8 cellular contexts compared by ENCODE assay signal in the genomic region with DNA sequence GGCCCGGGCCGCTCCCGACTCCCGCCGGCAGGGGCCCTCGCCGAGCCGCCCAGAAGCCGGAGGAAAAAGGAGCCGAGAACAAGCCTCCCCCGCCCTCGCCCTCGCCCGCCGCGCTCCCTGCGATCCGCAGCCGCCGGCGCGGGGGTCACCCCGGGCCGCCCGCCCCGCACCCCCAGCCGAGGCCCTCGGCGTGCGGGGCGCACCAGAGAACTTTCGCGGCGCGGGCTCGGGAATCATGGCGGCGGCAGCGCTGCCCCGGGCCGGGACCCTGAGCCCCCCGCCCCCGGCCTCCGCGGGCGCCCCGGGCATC. TPM values are rescaled to one million over a fixed set of nuclear protein-coding genes. Genes with fewer than 3 reads are reported as not detected.
DNase-seq lines count a peak whose midpoint lies in the region; ATAC-seq lines count a peak whose summit lies in the region.

No MANE protein-coding gene starts in this region.

- H3K4me3 Mint-ChIP-seq in naive B cell: peak overlapping the region in 1 of 8 donors; percentile 85
- H3K4me3 Mint-ChIP-seq in stimulated activated effector memory CD8-positive, alpha-beta T cell treated with anti-CD3 and anti-CD28 coated beads, Interleukin-12 subunit alpha, Interleukin-12 subunit beta, amount 100 ng/mL, for 72 hours: peak overlapping the region; percentile 75

- no peaks in the 10 kb centered on the region for H3K36me3 Mint-ChIP-seq in naive B cell
- no peaks in the 10 kb centered on the region for H3K36me3 Mint-ChIP-seq in stimulated activated effector memory CD8-positive, alpha-beta T cell treated with anti-CD3 and anti-CD28 coated beads, Interleukin-12 subunit alpha, Interleukin-12 subunit beta, amount 100 ng/mL, for 72 hours

- H3K27me3 Mint-ChIP-seq in naive B cell: no peaks in the 10 kb centered on the region

- in situ Hi-C loops in ACHN (cut with HindIII; ENCODE audit: low pct_ligation_motif_present, low pct_unique_long_range_greater_than_20kb, low sequenced_read_pairs): no loop called here

- ATAC-seq in GM18520 (IDR thresholded peaks at IDR 0.05; ENCODE audit: unreplicated experiment) (peak; percentile 26), HG03135 (IDR thresholded peaks at IDR 0.05; ENCODE audit: unreplicated experiment) (peak; percentile 65), esophagus mucosa (peak; percentile 56), naive B cell (ENCODE audit: low read depth in 2 of 2) (peak; percentile 70 to 75)
- ATAC-seq in stimulated activated effector memory CD8-positive, alpha-beta T cell treated with anti-CD3 and anti-CD28 coated beads, Interleukin-12 subunit alpha, Interleukin-12 subunit beta, amount 100 ng/mL, for 72 hours: peak; percentile 87

- DNase-seq in ACHN (peak; percentile 78), NOMO-1 treated with dmso at 0.1 percent for 144 hours (lab: John Stamatoyannopoulos, UW; ENCODE audit: unreplicated experiment) (peak; percentile 33), activated T-cell treated with anti-CD3 and anti-CD28 coated beads for 1 hour (ENCODE audit: low read depth) (peak; percentile 65), naive B cell (peak; percentile 69)
- DNase-seq in stimulated activated effector memory CD8-positive, alpha-beta T cell treated with anti-CD3 and anti-CD28 coated beads, Interleukin-12 subunit alpha, Interleukin-12 subunit beta, amount 100 ng/mL, for 72 hours (ENCODE audit: low spot score in 2 of 2): peak; percentile 71 to 83

- no peak overlapping the region for H3K27ac Mint-ChIP-seq in naive B cell
- no peak overlapping the region for H3K27ac Mint-ChIP-seq in stimulated activated effector memory CD8-positive, alpha-beta T cell treated with anti-CD3 and anti-CD28 coated beads, Interleukin-12 subunit alpha, Interleukin-12 subunit beta, amount 100 ng/mL, for 72 hours

- H3K4me1 Mint-ChIP-seq in naive B cell: peaks cover 25 to 38% (median 30%) of the 10 kb centered on the region in 3 donors
- H3K4me1 Mint-ChIP-seq in stimulated activated effector memory CD8-positive, alpha-beta T cell treated with anti-CD3 and anti-CD28 coated beads, Interleukin-12 subunit alpha, Interleukin-12 subunit beta, amount 100 ng/mL, for 72 hours: peaks cover 20% of the 10 kb centered on the region

- H3K9me3 Mint-ChIP-seq in naive B cell: no peaks in the 10 kb centered on the region
- no peaks in the 10 kb centered on the region for H3K9me3 Mint-ChIP-seq in stimulated activated effector memory CD8-positive, alpha-beta T cell treated with anti-CD3 and anti-CD28 coated beads, Interleukin-12 subunit alpha, Interleukin-12 subunit beta, amount 100 ng/mL, for 72 hours

RNA-seq across cellular contexts. Expression of a gene that starts 0.5 kb away (rescaled TPM):
- 109 TPM for total RNA-seq in esophagus mucosa
- polyA plus RNA-seq in naive B cell (ENCODE audit: low read depth in 6 of 6): 1 to 10 TPM; 2.0 to 6.3 (median 3.8) TPM

RNA-seq across cellular contexts. Expression of a gene that starts 37.9 kb away (rescaled TPM):
- 7.7 TPM for total RNA-seq in esophagus mucosa
- 10 to 100 TPM; 23.7 to 34.2 (median 30.3) TPM for polyA plus RNA-seq in naive B cell (ENCODE audit: low read depth in 6 of 6)

RNA-seq across cellular contexts. Expression of a gene that starts 38.2 kb away (rescaled TPM):
- total RNA-seq in esophagus mucosa: 13.0 TPM
- 10 to 100 TPM; 20.2 to 33.6 (median 28.6) TPM for polyA plus RNA-seq in naive B cell (ENCODE audit: low read depth in 6 of 6)

Comparison
In these comparisons a context has a peak if more than half of its experiments do, and no peak if none do; other contexts are left out.
1. Peak in every context shown above with its lines: DNase-seq and ATAC-seq.
2. ATAC-seq: peak in every context shown above with its lines; median percentile 87 in stimulated activated effector memory CD8-positive, alpha-beta T cell treated with anti-CD3 and anti-CD28 coated beads, Interleukin-12 subunit alpha, Interleukin-12 subunit beta, amount 100 ng/mL, for 72 hours; 72 in naive B cell; 65 in HG03135; 56 in esophagus mucosa; 26 in GM18520.